Comparison of ENCODE assay signal across 9 cellular contexts in the genomic region with DNA sequence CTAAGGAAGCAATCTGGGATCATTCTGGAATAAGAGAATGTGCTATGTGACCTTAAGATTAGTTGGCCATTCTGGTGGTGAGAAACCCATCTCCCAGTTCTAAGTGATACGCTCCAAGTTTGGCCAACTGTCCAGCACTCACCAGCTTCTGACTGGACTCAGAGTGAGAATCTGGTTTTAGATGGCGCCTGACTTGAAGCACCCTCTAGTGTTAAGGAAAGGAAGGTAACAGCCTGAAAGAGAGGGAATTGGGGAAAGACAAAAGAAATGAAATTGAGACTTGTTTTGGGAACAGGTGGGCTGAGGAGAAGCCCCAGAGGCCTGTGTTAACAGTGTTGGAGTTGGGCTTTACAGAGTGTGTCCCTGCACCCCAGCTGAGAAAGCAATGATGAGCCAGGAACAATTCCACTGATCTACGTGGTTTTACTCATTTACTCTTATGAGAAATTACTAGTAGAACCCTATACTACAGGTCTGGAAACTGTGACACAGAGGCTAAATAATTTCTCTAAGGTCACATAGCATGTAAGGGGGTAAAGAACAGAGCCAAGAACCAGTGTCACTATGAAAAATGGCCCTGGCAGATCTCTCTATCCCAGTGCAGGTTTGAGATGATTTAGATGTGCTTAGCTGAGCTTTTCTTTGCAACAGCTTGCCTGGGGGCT. TPM values are rescaled to one million over a fixed set of nuclear protein-coding genes. Genes with fewer than 3 reads are reported as not detected.
DNase-seq lines count a peak whose midpoint lies in the region; ATAC-seq and TF ChIP-seq lines count a peak whose summit lies in the region.
"Had no signal": no experiment of that assay in that cellular context is flagged by ENCODE, and none has a peak within 500 bp of the region (broad histone marks: within the 10 kb centered on the region; RNA-seq: fewer than 3 reads in every experiment).

No MANE protein-coding gene starts in this region.

- no peak for TF ChIP-seq POLR2A in NB4 (IDR thresholded peaks at IDR 0.05; ENCODE audit: extremely low read depth, insufficient read length)

- H3K4me3 ChIP-seq in NB4 (ENCODE audit: low read depth, low read length) (no peak overlapping the region), retinal pigment epithelial cell (ENCODE audit: low read length) (no peak overlapping the region)
- H3K4me3 ChIP-seq: SJSA1 had no signal

- ATAC-seq in HG02970 (IDR thresholded peaks at IDR 0.05; ENCODE audit: low FRiP score, unreplicated experiment): no peak
- no peak for ATAC-seq in GM18907 (IDR thresholded peaks at IDR 0.05; ENCODE audit: unreplicated experiment)

- DNase-seq in DMS 273 (lab: John Stamatoyannopoulos, UW; ENCODE audit: unreplicated experiment) (peak; percentile 41), DMS 273 treated with DMSO at 0.1 percent for 48 hours (lab: John Stamatoyannopoulos, UW) (no peak), NB4 (ENCODE audit: low read depth) (peak; percentile 34), dermis blood vessel endothelial cell (peak; percentile 36), retinal pigment epithelial cell (ENCODE audit: low read depth) (no peak)
- DNase-seq in activated CD4-positive, alpha-beta T cell treated with anti-CD3 and anti-CD28 coated beads for 4 hours: no peak

- TF ChIP-seq CTCF in NB4 (IDR thresholded peaks at IDR 0.05; ENCODE audit: low read depth, low read length) (peak; percentile 62), retinal pigment epithelial cell (conservative IDR thresholded peaks at IDR 0.05; ENCODE audit: low read depth, low read length) (peak; percentile 68)

RNA-seq across cellular contexts. Expression of gene FCAMR, which starts 9.3 kb away (rescaled TPM):
- not detected in 2 replicates for total RNA-seq in dermis blood vessel endothelial cell
- total RNA-seq: SJSA1 had no signal

RNA-seq across cellular contexts. Expression of gene PIGR, which starts 33.2 kb away (rescaled TPM):
- total RNA-seq in dermis blood vessel endothelial cell: under 0.01 TPM in 2 replicates
- total RNA-seq: SJSA1 had no signal

RNA-seq across cellular contexts. Expression of gene C1orf116, which starts 53.0 kb away (rescaled TPM):
- total RNA-seq in dermis blood vessel endothelial cell: 0.05 and 0.17 TPM in 2 replicates

RNA-seq across cellular contexts. Expression of gene FCMR, which starts 57.8 kb away (rescaled TPM):
- total RNA-seq in dermis blood vessel endothelial cell: 0.17 TPM in 1 of 2 replicates, not detected in the other

Comparison
In these comparisons a context has a peak if more than half of its experiments do, and no peak if none do; other contexts are left out.
1. DNase-seq: peak in DMS 273 (single experiment), NB4 (single experiment) and dermis blood vessel endothelial cell (single experiment); none in DMS 273 treated with DMSO at 0.1 percent for 48 hours (single experiment), retinal pigment epithelial cell (single experiment) and activated CD4-positive, alpha-beta T cell treated with anti-CD3 and anti-CD28 coated beads for 4 hours (0 of 2).